ENCODE assay signal across 9 cellular contexts in genomic region chr4:155809835-155810234, GRCh38. TPM values are rescaled to one million over a fixed set of nuclear protein-coding genes. Genes with fewer than 3 reads are reported as not detected.
DNase-seq lines count a peak whose midpoint lies in the region; ATAC-seq and TF ChIP-seq lines count a peak whose summit lies in the region.
"Had no signal": no experiment of that assay in that cellular context is flagged by ENCODE, and none has a peak within 500 bp of the region (broad histone marks: within the 10 kb centered on the region; RNA-seq: fewer than 3 reads in every experiment).

No MANE protein-coding gene starts in this region.

- H3K36me3 Mint-ChIP-seq in HFFc6 (ENCODE audit: low read depth) (no peaks in the 10 kb centered on the region), endothelial cell (ENCODE audit: low read depth, unreplicated experiment) (no peaks in the 10 kb centered on the region)
- H3K36me3 Mint-ChIP-seq: IgD-negative memory B cell had no signal

- H3K9ac ChIP-seq in Loucy (ENCODE audit: low read depth, low read length, poor library complexity, severe bottlenecking): no peak overlapping the region

- POLR2A ChIA-PET in AG04449 (lab: Yijun Ruan, JAX) (interaction anchor here (1.0 kb wide), 1 partner anchor 144 kb away, joined by 5 read pairs; the partner anchor contains the start of gene CTSO), RWPE1 (lab: Yijun Ruan, JAX; ENCODE audit: low non-redundant PET) (no interaction called here)

- DNase-seq in AG04449 (ENCODE audit: low read depth, low spot score) (no peak), HFFc6 (peak; percentile 83), RWPE1 (ENCODE audit: low spot score) (peak; percentile 52), endothelial cell (ENCODE audit: low spot score) (no peak), mucosa of descending colon (peak in 1 of 3 donors; percentile 21), GOT3 (lab: John Stamatoyannopoulos, UW) (no peak)

- H3K27me3 Mint-ChIP-seq in HFFc6 (ENCODE audit: insufficient read depth) (peaks cover 1% of the 10 kb centered on the region; the same call in 1 of the 2 replicates), endothelial cell (ENCODE audit: unreplicated experiment) (peaks cover 3% of the 10 kb centered on the region)
- H3K27me3 Mint-ChIP-seq: IgD-negative memory B cell had no signal

- H4K20me1 ChIP-seq in Loucy (ENCODE audit: insufficient read depth, low read length, poor library complexity, severe bottlenecking): no peaks in the 10 kb centered on the region

- no peaks in the 10 kb centered on the region for H3K9me2 ChIP-seq in Loucy (replicated peaks; ENCODE audit: low read depth, low read length)

- H3K79me2 ChIP-seq in Loucy (ENCODE audit: insufficient read depth, low read length): no peaks in the 10 kb centered on the region

- H3K27ac Mint-ChIP-seq in HFFc6: no peak overlapping the region
- no peak overlapping the region for H3K27ac Mint-ChIP-seq in endothelial cell (ENCODE audit: unreplicated experiment)
- H3K27ac Mint-ChIP-seq: IgD-negative memory B cell had no signal

- TF ChIP-seq CTCF in AG04449 (IDR thresholded peaks at IDR 0.05; ENCODE audit: insufficient read depth, low read length, missing control alignments) (peak; percentile 36), GM12875 (IDR thresholded peaks at IDR 0.05; ENCODE audit: borderline replicate concordance, insufficient read depth, low read depth, low read length) (peak; percentile 31; the same call in 1 of the 2 replicates), HFFc6 (IDR thresholded peaks at IDR 0.05) (peak; percentile 84), Loucy (conservative IDR thresholded peaks at IDR 0.05; ENCODE audit: low read length) (peak; percentile 75), RWPE1 (conservative IDR thresholded peaks at IDR 0.05; ENCODE audit: low read depth) (peak; percentile 65), endothelial cell (IDR thresholded peaks at IDR 0.05; ENCODE audit: unreplicated experiment) (peak; percentile 51), mucosa of descending colon (IDR thresholded peaks at IDR 0.05) (peak; percentile 16)

- no peak overlapping the region for H3K27ac ChIP-seq in RWPE1

- H3K4me3 ChIP-seq in AG04449 (ENCODE audit: low read depth, low read length) (no peak overlapping the region), GM12875 (ENCODE audit: low read depth, low read length) (no peak overlapping the region), Loucy (ENCODE audit: low read length, poor library complexity, severe bottlenecking) (no peak overlapping the region), mucosa of descending colon (no peak overlapping the region)

- H3K36me3 ChIP-seq in Loucy (ENCODE audit: insufficient read depth, low read length): no peaks in the 10 kb centered on the region
- H3K36me3 ChIP-seq in mucosa of descending colon (ENCODE audit: low read depth): no peaks in the 10 kb centered on the region

- H3K9me3 ChIP-seq in Loucy (ENCODE audit: insufficient read depth, low read depth, low read length) (no peaks in the 10 kb centered on the region), mucosa of descending colon (no peaks in the 10 kb centered on the region)

- H3K4me2 ChIP-seq in Loucy (ENCODE audit: low read depth, low read length, poor library complexity, severe bottlenecking): no peak overlapping the region

- H3K4me1 ChIP-seq in Loucy (ENCODE audit: insufficient read depth, low read length, poor library complexity, severe bottlenecking) (peaks cover 8% of the 10 kb centered on the region), mucosa of descending colon (ENCODE audit: low read depth) (no peaks in the 10 kb centered on the region)

- H2AFZ ChIP-seq in Loucy (ENCODE audit: low read length): no peak overlapping the region; the same call in 1 of the 2 replicates

- ATAC-seq in mucosa of descending colon: peak; percentile 71

- intact Hi-C loops in mucosa of descending colon (cut with DNase I, micrococcal nuclease): loop anchor here (10.0 kb wide), 1 partner anchor 145 kb away; the partner anchor contains the start of gene CTSO (in 2 of the 2)

- CTCF ChIA-PET in AG04449 (lab: Yijun Ruan, JAX) (interaction anchor here (0.6 to 8.1 kb wide), 11 partner anchors 9 to 156 kb away, joined by 3 to 132 read pairs (median 4); partner anchors contain the start of gene CTSO), RWPE1 (lab: Yijun Ruan, JAX) (interaction anchor here (0.7 to 1.8 kb wide), 3 partner anchors 36 to 1260 kb away, joined by 3 to 6 read pairs (median 5); partner anchors contain the start of genes CTSO and PLRG1)

- H3F3A ChIP-seq in Loucy (ENCODE audit: low read depth): no peaks in the 10 kb centered on the region

- H3K4me1 Mint-ChIP-seq in HFFc6 (ENCODE audit: low read depth) (peaks cover 8% of the 10 kb centered on the region; the same call in 1 of the 2 replicates), endothelial cell (ENCODE audit: unreplicated experiment) (no peaks in the 10 kb centered on the region)
- H3K4me1 Mint-ChIP-seq: IgD-negative memory B cell had no signal

- H3K4me3 Mint-ChIP-seq in HFFc6 (no peak overlapping the region), endothelial cell (ENCODE audit: unreplicated experiment) (no peak overlapping the region)
- H3K4me3 Mint-ChIP-seq: IgD-negative memory B cell had no signal

- peaks cover 36% of the 10 kb centered on the region for H3K27me3 ChIP-seq in Loucy (ENCODE audit: insufficient read depth, low read length, poor library complexity, severe bottlenecking)

- H3K9me3 Mint-ChIP-seq in HFFc6 (no peaks in the 10 kb centered on the region), endothelial cell (ENCODE audit: unreplicated experiment) (no peaks in the 10 kb centered on the region)
- H3K9me3 Mint-ChIP-seq: IgD-negative memory B cell had no signal

RNA-seq across cellular contexts. Expression of gene GUCY1B1, which starts 51.0 kb away (rescaled TPM):
- under 1 TPM in 1 of 6 experiments, not detected in 5; 0.07 TPM for total RNA-seq in HFFc6 (2021; fragmentation: NEBNext Ultra II Directional; extraction: Animal tissue kit (Norgen Biotek cat#: 25700))
- 1.1 TPM for total RNA-seq in endothelial cell (ENCODE audit: unreplicated experiment)
- total RNA-seq in mucosa of descending colon: 10 to 100 TPM in 1 of 3 donors, 1 to 10 TPM in 2; 1.9 to 42.1 (median 6.2) TPM

RNA-seq across cellular contexts. Expression of gene ASIC5, which starts 56.2 kb away (rescaled TPM):
- not detected for total RNA-seq in HFFc6 (2021; fragmentation: NEBNext Ultra II Directional; extraction: Animal tissue kit (Norgen Biotek cat#: 25700))
- total RNA-seq in endothelial cell (ENCODE audit: unreplicated experiment): not detected
- total RNA-seq in mucosa of descending colon: not detected

Comparison
In these comparisons a context has a peak if more than half of its experiments do, and no peak if none do; other contexts are left out.
1. DNase-seq: peak in HFFc6 (single experiment) and RWPE1 (single experiment); none in AG04449 (single experiment), endothelial cell (single experiment) and GOT3 (single experiment).
2. CTCF ChIP-seq: peak in every context shown above with its lines; median percentile 84 in HFFc6; 75 in Loucy; 65 in RWPE1; 51 in endothelial cell; 36 in AG04449; 31 in GM12875; 16 in mucosa of descending colon.